ENCODE assay signal across 11 cellular contexts in genomic region chr9:93345630-93346239, GRCh38.
DNase-seq lines count a peak whose midpoint lies in the region; ATAC-seq and TF ChIP-seq lines count a peak whose summit lies in the region.
"Had no signal": no experiment of that assay in that cellular context is flagged by ENCODE, and none has a peak within 500 bp of the region (broad histone marks: within the 10 kb centered on the region; RNA-seq: fewer than 3 reads in every experiment).

No MANE protein-coding gene starts in this region.

- H3K27ac ChIP-seq in esophagus muscularis mucosa (replicated peaks in 1 of 4) = no peak overlapping the region

- H3K27me3 ChIP-seq in esophagus muscularis mucosa (peaks cover 0 to 11% (median 2%) of the 10 kb centered on the region in 4 donors), mucosa of stomach (ENCODE audit: control insufficient read depth, insufficient read depth, low read length) (peaks cover 22% of the 10 kb centered on the region)

- H3K27me3 Mint-ChIP-seq in T-helper 17 cell = peaks cover 77% of the 10 kb centered on the region
- H3K27me3 Mint-ChIP-seq in T-helper 2 cell treated with Interferon-gamma antibody and Interleukin-4, amounts not matched to agents 5 μg/mL and 100 μg/mL, for 36 hours (ENCODE audit: low read depth) = peaks cover 66% of the 10 kb centered on the region

- H3K36me3 ChIP-seq in esophagus muscularis mucosa = no peaks in the 10 kb centered on the region
- H3K36me3 ChIP-seq in mucosa of stomach (ENCODE audit: control insufficient read depth, insufficient read depth, low read length) = no peaks in the 10 kb centered on the region

- peaks cover 8% of the 10 kb centered on the region for H3K4me1 Mint-ChIP-seq in T-helper 17 cell
- H3K4me1 Mint-ChIP-seq in T-helper 2 cell treated with Interferon-gamma antibody and Interleukin-4, amounts not matched to agents 5 μg/mL and 100 μg/mL, for 36 hours (ENCODE audit: low read depth) = peaks cover 5% of the 10 kb centered on the region

- H3K4me3 Mint-ChIP-seq in T-helper 17 cell = peak overlapping the region; percentile 41
- H3K4me3 Mint-ChIP-seq in T-helper 2 cell treated with Interferon-gamma antibody and Interleukin-4, amounts not matched to agents 5 μg/mL and 100 μg/mL, for 36 hours = no peak overlapping the region

- DNase-seq in T-helper 17 cell (no peak), esophagus muscularis mucosa (ENCODE audit: extremely low spot score) (no peak), superior temporal gyrus (ENCODE audit: extremely low spot score) (peak; percentile 30), GM19238 (ENCODE audit: insufficient read length, low spot score) (no peak), medulla oblongata (ENCODE audit: extremely low spot score) (no peak), AML-193 (lab: John Stamatoyannopoulos, UW) (no peak)
- DNase-seq in T-helper 2 cell treated with Interferon-gamma antibody and Interleukin-4, amounts not matched to agents 5 μg/mL and 100 μg/mL, for 36 hours (ENCODE audit: low spot score) = no peak
- DNase-seq: activated B cell treated with CpG ODN at 0.5 μM for 24 hours; activated effector memory CD4-positive, alpha-beta T cell treated with anti-CD3 and anti-CD28 coated beads, Interleukin-2, amount 50 U/mL, for 16 hours; DMS 273 treated with DMSO at 0.1 percent for 48 hours had no signal

- H3K9ac ChIP-seq in mucosa of stomach (ENCODE audit: low read length) = peak overlapping the region; percentile 31

- no peak for ATAC-seq in T-helper 17 cell

- peak overlapping the region; percentile 55 to 66 (median 58) for H3K4me3 ChIP-seq in esophagus muscularis mucosa
- H3K4me3 ChIP-seq in mucosa of stomach (ENCODE audit: low read length) = peak overlapping the region; percentile 25

- H3K4me1 ChIP-seq in esophagus muscularis mucosa (peaks cover 11 to 17% (median 13%) of the 10 kb centered on the region in 4 donors), mucosa of stomach (ENCODE audit: control insufficient read depth, insufficient read depth, low read length) (peaks cover 10% of the 10 kb centered on the region)

- intact Hi-C loops in esophagus muscularis mucosa (cut with DNase I) = no loop called here

- TF ChIP-seq CTCF in esophagus muscularis mucosa (IDR thresholded peaks at IDR 0.05) = no peak

- no peak for TF ChIP-seq EP300 in esophagus muscularis mucosa (IDR thresholded peaks at IDR 0.05)

- H3K27ac Mint-ChIP-seq in T-helper 17 cell = no peak overlapping the region
- no peak overlapping the region for H3K27ac Mint-ChIP-seq in T-helper 2 cell treated with Interferon-gamma antibody and Interleukin-4, amounts not matched to agents 5 μg/mL and 100 μg/mL, for 36 hours
- H3K27ac Mint-ChIP-seq: activated B cell treated with CpG ODN at 0.5 μM for 24 hours had no signal

- no peak for TF ChIP-seq POLR2A in esophagus muscularis mucosa (IDR thresholded peaks at IDR 0.05; ENCODE audit: low read depth)

- H3K36me3 Mint-ChIP-seq in T-helper 17 cell (ENCODE audit: low read depth) = peaks cover 5% of the 10 kb centered on the region
- H3K36me3 Mint-ChIP-seq in T-helper 2 cell treated with Interferon-gamma antibody and Interleukin-4, amounts not matched to agents 5 μg/mL and 100 μg/mL, for 36 hours (ENCODE audit: low read depth) = peaks cover 2% of the 10 kb centered on the region

- no peaks in the 10 kb centered on the region for H3K9me3 Mint-ChIP-seq in T-helper 2 cell treated with Interferon-gamma antibody and Interleukin-4, amounts not matched to agents 5 μg/mL and 100 μg/mL, for 36 hours
- H3K9me3 Mint-ChIP-seq: activated B cell treated with CpG ODN at 0.5 μM for 24 hours had no signal

- H3K9me3 ChIP-seq in T-helper 17 cell (ENCODE audit: control insufficient read depth, low read length, poor library complexity, severe bottlenecking) (no peaks in the 10 kb centered on the region), esophagus muscularis mucosa (no peaks in the 10 kb centered on the region), mucosa of stomach (ENCODE audit: control insufficient read depth, low read length) (no peaks in the 10 kb centered on the region)

- 50% methylated on average over 7 of the region's 21 CpGs for WGBS in esophagus muscularis mucosa
